Comparison of ENCODE assay signal across 6 cellular contexts in the genomic region with DNA sequence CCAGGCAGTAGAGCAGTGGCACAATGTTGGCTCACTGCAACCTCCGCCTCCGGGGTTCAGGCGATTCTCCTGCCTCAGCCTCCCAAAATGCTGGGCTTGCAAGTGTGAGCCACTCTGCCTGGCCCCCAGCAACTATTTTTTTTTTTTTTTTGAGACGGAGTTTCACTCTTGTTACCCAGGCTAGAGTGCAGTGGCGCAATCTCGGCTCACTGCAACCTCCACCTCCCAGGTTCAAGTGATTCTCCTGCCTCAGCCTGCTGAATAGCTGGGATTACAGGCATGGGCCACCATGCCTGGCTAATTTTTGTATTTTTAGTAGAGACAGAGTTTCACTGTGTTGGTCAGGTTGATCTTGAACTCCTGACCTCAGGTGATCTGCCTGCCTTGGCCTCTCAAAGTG. TPM values are rescaled to one million over a fixed set of nuclear protein-coding genes. Genes with fewer than 3 reads are reported as not detected.
A peak's percentile ranks its signal among the peaks of the same experiment; 100 is the strongest.
DNase-seq lines count a peak whose midpoint lies in the region; ATAC-seq, FAIRE-seq and TF ChIP-seq lines count a peak whose summit lies in the region.
"Not testable (repeated sequence)": the region's sequence is repeated elsewhere in the genome, so short reads cannot be mapped to it uniquely, and the experiment has no call there.

No MANE protein-coding gene starts in this region.

- TF ChIP-seq CTCF in Caco-2 (IDR thresholded peaks at IDR 0.05; ENCODE audit: insufficient read depth in 1 of 2, low read depth in 1 of 2, low read length in 1 of 2, severe bottlenecking in 1 of 2, unreplicated experiment in 1 of 2); K562 (IDR thresholded peaks at IDR 0.05 in 2 of 3, conservative IDR thresholded peaks at IDR 0.05 in 1 of 3; ENCODE audit: insufficient read depth in 2 of 3, low read depth in 1 of 3, low read length in 3 of 3); left lung (IDR thresholded peaks at IDR 0.05); right lobe of liver (IDR thresholded peaks at IDR 0.05); gastrocnemius medialis (IDR thresholded peaks at IDR 0.05 in 4 of 5, conservative IDR thresholded peaks at IDR 0.05 in 1 of 5); upper lobe of right lung (IDR thresholded peaks at IDR 0.05): not testable (repeated sequence)

- H3K27ac ChIP-seq in K562 (ENCODE audit: extremely low read depth, low read depth, low read length); left lung; upper lobe of right lung: not testable (repeated sequence)
- H3K27ac ChIP-seq in right lobe of liver (peak overlapping the region in 2 of 3 donors; percentile 37 to 73), gastrocnemius medialis (peak overlapping the region; percentile 18 to 59 (median 51))

- H3K4me3 ChIP-seq in Caco-2 (ENCODE audit: low read depth, low read length); K562; left lung; right lobe of liver; gastrocnemius medialis; upper lobe of right lung: not testable (repeated sequence)

- H3K4me2 ChIP-seq in K562 (ENCODE audit: insufficient read depth, low read length), result not testable (repeated sequence)

- FAIRE-seq in K562 (lab: Jason Lieb, UNC), result not testable (repeated sequence)

- 85% methylated on average over 5 of the region's 6 CpGs for WGBS in K562 (ENCODE audit: insufficient coverage, low coverage, missing lambda C conversion rate)
- 29% methylated on average over 6 of the region's 6 CpGs for WGBS in right lobe of liver (ENCODE audit: insufficient coverage, low coverage, low lambda C conversion rate, missing lambda C conversion rate)

- H3K4me1 Mint-ChIP-seq in Caco-2 (ENCODE audit: low read depth, unreplicated experiment), result not testable (repeated sequence)

- H3K9me3 ChIP-seq in Caco-2; K562 (replicated peaks; ENCODE audit: control insufficient read depth, insufficient read depth, low read depth, low read length); left lung; right lobe of liver; gastrocnemius medialis; upper lobe of right lung: not testable (repeated sequence)

- H4K20me1 ChIP-seq in K562 (replicated peaks; ENCODE audit: control insufficient read depth, insufficient read depth, low read length), result not testable (repeated sequence)

- H3K36me3 Mint-ChIP-seq in Caco-2 (ENCODE audit: insufficient read depth, unreplicated experiment), result not testable (repeated sequence)

- not testable (repeated sequence) for H3K27me3 ChIP-seq in Caco-2 (replicated peaks; ENCODE audit: control insufficient read depth, insufficient read depth, low read length); K562 (ENCODE audit: control insufficient read depth in 2 of 2, insufficient read depth in 2 of 2, low read length in 2 of 2); left lung; right lobe of liver; gastrocnemius medialis; upper lobe of right lung

- not testable (repeated sequence) for TF ChIP-seq RAD21 in K562 (CRISPR knock-in tag; conservative IDR thresholded peaks at IDR 0.05 in 1 of 2, IDR thresholded peaks at IDR 0.05 in 1 of 2)

- in situ Hi-C loops in K562 (cut with MboI); gastrocnemius medialis (cut with MboI; ENCODE audit: low sequenced_read_pairs in 4 of 4): not testable (repeated sequence)

- not testable (repeated sequence) for H3K9me3 Mint-ChIP-seq in Caco-2 (ENCODE audit: unreplicated experiment)

- not testable (repeated sequence) for DNase-seq in Caco-2; K562 (ENCODE audit: extremely low read depth in 1 of 4, low spot score in 3 of 4); left lung; gastrocnemius medialis
- DNase-seq in right lobe of liver (peak in 2 of 3 donors; percentile 25 to 50), upper lobe of right lung (peak; percentile 66)

- CTCF ChIA-PET in Caco-2 (lab: Charles Lee); K562 (lab: Yijun Ruan, JAX; ENCODE audit: low intra/inter-chr PET ratio): not testable (repeated sequence)

- not testable (repeated sequence) for BruUV-seq in Caco-2 (replicated peaks; lab: Mats Ljungman, UMichigan); K562 (replicated peaks; lab: Mats Ljungman, UMichigan)

- H3K27me3 Mint-ChIP-seq in Caco-2 (ENCODE audit: insufficient read depth, unreplicated experiment), result not testable (repeated sequence)

- not testable (repeated sequence) for TF ChIP-seq POLR2A in K562 (conservative IDR thresholded peaks at IDR 0.05); right lobe of liver (IDR thresholded peaks at IDR 0.05); gastrocnemius medialis (IDR thresholded peaks at IDR 0.05)

- H3K27ac Mint-ChIP-seq in Caco-2 (ENCODE audit: unreplicated experiment), result peak overlapping the region; percentile 61

- H3K4me1 ChIP-seq in Caco-2 (peaks cover 15% of the 10 kb centered on the region; the same call in 1 of the 2 replicates), K562 (replicated peaks in 1 of 2; ENCODE audit: control insufficient read depth in 2 of 2, insufficient read depth in 2 of 2, low read length in 2 of 2) (peaks cover 9 to 16% of the 10 kb centered on the region in 2 experiments; a peak in 3 of 5 replicates), left lung (peaks cover 9 to 40% of the 10 kb centered on the region in 2 donors), right lobe of liver (peaks cover 0 to 65% (median 14%) of the 10 kb centered on the region in 4 donors), gastrocnemius medialis (peaks cover 50 to 62% of the 10 kb centered on the region in 2 donors), upper lobe of right lung (peaks cover 28% of the 10 kb centered on the region)

- POLR2A ChIA-PET in Caco-2 (lab: Charles Lee), result not testable (repeated sequence)
- POLR2A ChIA-PET in K562 (lab: Yijun Ruan, JAX), result interaction anchor here (3.0 kb wide), 1 partner anchor 10 kb away, joined by 11 read pairs; no protein-coding TSS in a partner anchor

- H3K9me1 ChIP-seq in K562 (ENCODE audit: control insufficient read depth, insufficient read depth, low read length), result not testable (repeated sequence)

- not testable (repeated sequence) for ATAC-seq in K562, gastrocnemius medialis
- ATAC-seq in left lung (peak; percentile 33), right lobe of liver (peak; percentile 48 to 57 (median 52)), upper lobe of right lung (peak; percentile 24)

- peaks cover 16% of the 10 kb centered on the region for H3K79me2 ChIP-seq in K562 (ENCODE audit: control insufficient read depth, insufficient read depth, low read length)

- intact Hi-C loops in Caco-2 (cut with micrococcal nuclease; ENCODE audit: unreplicated experiment); K562 (cut with micrococcal nuclease); left lung (cut with DNase I); right lobe of liver (cut with DNase I); gastrocnemius medialis (cut with DNase I; ENCODE audit: low total_unique reads); upper lobe of right lung (cut with DNase I): not testable (repeated sequence)

- H3K36me3 ChIP-seq in Caco-2 (ENCODE audit: control insufficient read depth, insufficient read depth, low read length); K562 (ENCODE audit: control insufficient read depth, insufficient read depth, low read length); left lung; right lobe of liver; gastrocnemius medialis; upper lobe of right lung: not testable (repeated sequence)

- not testable (repeated sequence) for H2AFZ ChIP-seq in K562 (ENCODE audit: low read depth, low read length)

- not testable (repeated sequence) for H3K9ac ChIP-seq in K562 (ENCODE audit: insufficient read depth in 1 of 2, low read depth in 2 of 2, low read length in 2 of 2)

- not testable (repeated sequence) for TF ChIP-seq EP300 in K562 (IDR thresholded peaks at IDR 0.05; ENCODE audit: low read length)

- H3K4me3 Mint-ChIP-seq in Caco-2 (ENCODE audit: unreplicated experiment), result not testable (repeated sequence)

RNA-seq across cellular contexts. Expression of a gene that starts 23.9 kb away (rescaled TPM):
- total RNA-seq in Caco-2 (2022), result 15.8 and 17.1 TPM in 2 replicates
- 36.6 and 41.8 TPM in 2 replicates for total RNA-seq in K562 (2011; cell fraction: chromatin; rRNA removed; ENCODE audit: low replicate concordance)
- 10.1 and 12.7 TPM in 2 replicates for total RNA-seq in K562 (2011; cell fraction: nucleolus; rRNA removed)
- total RNA-seq in K562 (2011; cell fraction: nucleoplasm; rRNA removed), result 13.9 and 15.3 TPM in 2 replicates
- 12.2 and 15.7 TPM in 2 replicates for total RNA-seq in K562 (2014; rRNA removed)
- total RNA-seq in K562 (2014; rRNA removed; fragmentation: Illumina TruSeq; extraction: Trizol), result 22.2 and 24.5 TPM in 2 replicates
- 18.7 and 21.0 TPM in 2 replicates for total RNA-seq in K562 (2015; rRNA removed; fragmentation: Illumina TruSeq; extraction: Trizol)
- total RNA-seq in K562 (2021), result 19.7 and 20.4 TPM in 2 replicates
- polyA plus RNA-seq in K562 (2011; rRNA removed), result 18.1 and 18.4 TPM in 2 replicates
- 6.6 and 10.7 TPM in 2 replicates for polyA plus RNA-seq in K562 (2011; cell fraction: cytosol; rRNA removed)
- 4.6 and 6.0 TPM in 2 replicates for polyA plus RNA-seq in K562 (2011; cell fraction: nucleus; rRNA removed)
- 6.2 and 6.5 TPM in 2 replicates for polyA plus RNA-seq in K562 (2012)
- 8.5 and 9.2 TPM in 2 replicates for polyA plus RNA-seq in K562 (2014; fragmentation: Illumina TruSeq; extraction: Trizol)
- 1 to 10 TPM; 4.9 to 6.1 TPM for polyA plus RNA-seq in K562 (2014; fragmentation: Nextera tagmentation; extraction: Ambion mirVana)
- polyA plus RNA-seq in K562 (2014; rRNA removed), result 7.9 and 8.8 TPM in 2 replicates
- polyA minus RNA-seq in K562 (2011; rRNA and poly(A)+ RNA removed), result 43.7 and 54.2 TPM in 2 replicates
- 13.9 and 15.0 TPM in 2 replicates for polyA minus RNA-seq in K562 (2011; cell fraction: cytosol; rRNA and poly(A)+ RNA removed)
- polyA minus RNA-seq in K562 (2011; cell fraction: nucleus; rRNA and poly(A)+ RNA removed), result 11.4 and 26.4 TPM in 2 replicates
- total RNA-seq in left lung, result 10 to 100 TPM; 34.4 to 34.6 TPM
- 10 to 100 TPM; 17.7 to 39.2 (median 30.9) TPM for total RNA-seq in right lobe of liver
- total RNA-seq in gastrocnemius medialis, result 100 to 1,000 TPM; 136 to 248 (median 194) TPM
- total RNA-seq in upper lobe of right lung, result 30.5 TPM

RNA-seq across cellular contexts. Expression of a gene that starts 52.0 kb away (rescaled TPM):
- 38.4 and 40.2 TPM in 2 replicates for total RNA-seq in Caco-2 (2022)
- 16.7 and 21.2 TPM in 2 replicates for total RNA-seq in K562 (2011; cell fraction: chromatin; rRNA removed; ENCODE audit: low replicate concordance)
- 11.3 and 11.4 TPM in 2 replicates for total RNA-seq in K562 (2011; cell fraction: nucleolus; rRNA removed)
- total RNA-seq in K562 (2011; cell fraction: nucleoplasm; rRNA removed), result 16.6 and 20.1 TPM in 2 replicates
- 19.4 and 22.9 TPM in 2 replicates for total RNA-seq in K562 (2014; rRNA removed)
- total RNA-seq in K562 (2014; rRNA removed; fragmentation: Illumina TruSeq; extraction: Trizol), result 48.8 and 50.2 TPM in 2 replicates
- total RNA-seq in K562 (2015; rRNA removed; fragmentation: Illumina TruSeq; extraction: Trizol), result 50.6 and 53.9 TPM in 2 replicates
- total RNA-seq in K562 (2021), result 59.3 and 61.3 TPM in 2 replicates
- 42.7 and 51.0 TPM in 2 replicates for polyA plus RNA-seq in K562 (2011; rRNA removed)
- 36.2 and 36.6 TPM in 2 replicates for polyA plus RNA-seq in K562 (2011; cell fraction: cytosol; rRNA removed)
- 10.2 and 11.7 TPM in 2 replicates for polyA plus RNA-seq in K562 (2011; cell fraction: nucleus; rRNA removed)
- 34.6 and 49.3 TPM in 2 replicates for polyA plus RNA-seq in K562 (2012)
- polyA plus RNA-seq in K562 (2014; fragmentation: Illumina TruSeq; extraction: Trizol), result 37.3 and 45.9 TPM in 2 replicates
- 10 to 100 TPM; 59.6 to 82.8 TPM for polyA plus RNA-seq in K562 (2014; fragmentation: Nextera tagmentation; extraction: Ambion mirVana)
- 34.2 and 43.7 TPM in 2 replicates for polyA plus RNA-seq in K562 (2014; rRNA removed)
- polyA minus RNA-seq in K562 (2011; rRNA and poly(A)+ RNA removed), result 41.9 and 45.6 TPM in 2 replicates
- polyA minus RNA-seq in K562 (2011; cell fraction: cytosol; rRNA and poly(A)+ RNA removed), result 13.6 and 15.3 TPM in 2 replicates
- 3.8 and 6.0 TPM in 2 replicates for polyA minus RNA-seq in K562 (2011; cell fraction: nucleus; rRNA and poly(A)+ RNA removed)
- 10 to 100 TPM; 13.4 to 24.8 TPM for total RNA-seq in left lung
- total RNA-seq in right lobe of liver, result 10 to 100 TPM; 13.6 to 17.8 (median 15.8) TPM
- 10 to 100 TPM; 18.7 to 22.3 (median 20.1) TPM for total RNA-seq in gastrocnemius medialis
- 17.9 TPM for total RNA-seq in upper lobe of right lung
